11 cellular contexts compared by ENCODE assay signal in genomic region chr9:128607642-128608350, GRCh38. TPM values are rescaled to one million over a fixed set of nuclear protein-coding genes. Genes with fewer than 3 reads are reported as not detected.
DNase-seq lines count a peak whose midpoint lies in the region; ATAC-seq and TF ChIP-seq lines count a peak whose summit lies in the region.
"Had no signal": no experiment of that assay in that cellular context is flagged by ENCODE, and none has a peak within 500 bp of the region (broad histone marks: within the 10 kb centered on the region; RNA-seq: fewer than 3 reads in every experiment).

No MANE protein-coding gene starts in this region.

- peak overlapping the region; percentile 81 to 92 (median 86) for H3K27ac ChIP-seq in body of pancreas
- H3K27ac ChIP-seq in right atrium auricular region = peak overlapping the region; percentile 65 to 73
- H3K27ac ChIP-seq in subcutaneous abdominal adipose tissue (ENCODE audit: low read depth, low read length) = peak overlapping the region; percentile 48

- WGBS in body of pancreas, 2 donors = 32 to 37% methylated on average over 14 to 16 of the region's 16 CpGs

- no peak overlapping the region for H3K4me3 ChIP-seq in body of pancreas
- H3K4me3 ChIP-seq in right atrium auricular region = no peak overlapping the region
- no peak overlapping the region for H3K4me3 ChIP-seq in subcutaneous abdominal adipose tissue (ENCODE audit: low read depth in 1 of 5, low read length in 5 of 5)

- ATAC-seq in body of pancreas (peak; percentile 98), HG02759 (IDR thresholded peaks at IDR 0.05; ENCODE audit: unreplicated experiment) (no peak)
- ATAC-seq: activated naive CD8-positive, alpha-beta T cell treated with anti-CD3 and anti-CD28 coated beads, Interleukin-2, amount 50 U/mL, for 24 hours had no signal

- peak overlapping the region in 1 of 5 donors; percentile 7 for H3K9ac ChIP-seq in subcutaneous abdominal adipose tissue (ENCODE audit: low read length in 5 of 5)

- peak in 2 of 3 donors; percentile 43 to 57 for TF ChIP-seq POLR2A in body of pancreas (IDR thresholded peaks at IDR 0.05)

- TF ChIP-seq CTCF in body of pancreas (IDR thresholded peaks at IDR 0.05) (peak in 1 of 7 experiments; percentile 30), right atrium auricular region (IDR thresholded peaks at IDR 0.05) (no peak)

- H3K9me3 ChIP-seq in body of pancreas (no peaks in the 10 kb centered on the region), right atrium auricular region (no peaks in the 10 kb centered on the region), subcutaneous abdominal adipose tissue (ENCODE audit: control insufficient read depth in 5 of 5, low read length in 5 of 5) (no peaks in the 10 kb centered on the region)

- peaks cover 22% of the 10 kb centered on the region for H3K4me1 ChIP-seq in body of pancreas
- peaks cover 0 to 4% of the 10 kb centered on the region in 2 donors for H3K4me1 ChIP-seq in right atrium auricular region
- H3K4me1 ChIP-seq in subcutaneous abdominal adipose tissue (ENCODE audit: control insufficient read depth in 5 of 5, insufficient read depth in 5 of 5, low read length in 5 of 5) = peaks cover 0 to 11% (median 6%) of the 10 kb centered on the region in 5 donors

- peaks cover 7 to 32% of the 10 kb centered on the region in 2 donors for H3K36me3 ChIP-seq in body of pancreas (replicated peaks in 1 of 2; ENCODE audit: insufficient read depth in 1 of 2, low read depth in 2 of 2)
- peaks cover 96% of the 10 kb centered on the region for H3K36me3 ChIP-seq in right atrium auricular region
- peaks cover 35 to 95% (median 88%) of the 10 kb centered on the region in 5 donors for H3K36me3 ChIP-seq in subcutaneous abdominal adipose tissue (ENCODE audit: control insufficient read depth in 5 of 5, insufficient read depth in 5 of 5, low read length in 5 of 5)

- H3K27me3 ChIP-seq in body of pancreas = no peaks in the 10 kb centered on the region
- H3K27me3 ChIP-seq in right atrium auricular region = no peaks in the 10 kb centered on the region
- H3K27me3 ChIP-seq in subcutaneous abdominal adipose tissue (ENCODE audit: control insufficient read depth in 5 of 5, insufficient read depth in 4 of 5, low read length in 5 of 5) = no peaks in the 10 kb centered on the region

- intact Hi-C loops in body of pancreas (cut with DNase I) = no loop called here

- DNase-seq in NCI-H2029 (lab: John Stamatoyannopoulos, UW) = peak; percentile 99
- peak; percentile 98 to 99 (median 98) for DNase-seq in body of pancreas
- peak; percentile 72 for DNase-seq in right atrium auricular region (ENCODE audit: low spot score)
- DNase-seq in NCI-H345 treated with DMSO at 0.1 percent for 48 hours (lab: John Stamatoyannopoulos, UW; ENCODE audit: unreplicated experiment) = no peak
- DNase-seq in COLO829 (ENCODE audit: low spot score) = no peak
- DNase-seq in NCI-H1436 treated with DMSO at 0.1 percent for 48 hours (lab: John Stamatoyannopoulos, UW) = no peak
- DNase-seq: activated naive CD8-positive, alpha-beta T cell treated with anti-CD3 and anti-CD28 coated beads, Interleukin-2, amount 50 U/mL, for 24 hours; NCI-H510A treated with DMSO at 0.1 percent for 48 hours; stimulated activated CD4-positive, alpha-beta T cell treated with anti-CD3 and anti-CD28 coated beads, Interleukin-4, amount 100 ng/mL, for 4 hours had no signal

RNA-seq across cellular contexts. Expression of gene DYNC2I2, which starts 48.9 kb away (rescaled TPM):
- 10 to 100 TPM; 58.1 to 62.3 TPM for total RNA-seq in body of pancreas
- total RNA-seq in right atrium auricular region = 10 to 100 TPM; 23.1 to 33.1 TPM

RNA-seq across cellular contexts. Expression of gene SPTAN1, which starts 55.4 kb away (rescaled TPM):
- total RNA-seq in body of pancreas (100 to 1,000 TPM; 119 to 248 TPM), right atrium auricular region (100 to 1,000 TPM; 233 to 270 TPM)

Comparison
In these comparisons a context has a peak if more than half of its experiments do, and no peak if none do; other contexts are left out.
1. DNase-seq: peak in NCI-H2029 (single experiment), body of pancreas (4 of 4) and right atrium auricular region (single experiment); none in NCI-H345 treated with DMSO at 0.1 percent for 48 hours (single experiment), COLO829 (single experiment) and NCI-H1436 treated with DMSO at 0.1 percent for 48 hours (single experiment).
2. Peak in every context shown above with its lines, with median percentiles within 50 percentile points of each other: H3K27ac ChIP-seq.